ENCODE assay signal across 28 cellular contexts in the genomic region with DNA sequence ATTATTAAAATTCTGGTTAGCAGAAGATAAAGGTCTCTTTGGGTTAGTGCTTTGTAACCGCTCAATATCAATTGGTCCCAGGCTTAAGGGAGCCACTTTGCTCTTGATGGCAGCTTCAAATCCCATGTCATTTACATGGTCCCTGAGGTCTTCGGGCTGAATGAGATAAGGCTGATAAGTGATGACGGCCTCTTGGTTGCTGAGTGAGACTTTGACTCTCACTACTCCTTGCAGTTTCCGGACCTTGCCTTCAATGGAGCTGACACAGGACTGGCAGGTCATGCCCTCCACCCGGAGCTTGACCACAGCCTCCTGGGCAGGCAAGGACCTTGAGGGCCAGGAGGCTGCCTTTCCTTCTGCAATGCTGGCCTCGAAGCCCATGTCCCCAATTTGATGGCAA. TPM values are rescaled to one million over a fixed set of nuclear protein-coding genes. Genes with fewer than 3 reads are reported as not detected.
A peak's percentile ranks its signal among the peaks of the same experiment; 100 is the strongest.
DNase-seq lines count a peak whose midpoint lies in the region; ATAC-seq, FAIRE-seq and TF ChIP-seq lines count a peak whose summit lies in the region.
"Had no signal": no experiment of that assay in that cellular context is flagged by ENCODE, and none has a peak within 500 bp of the region (broad histone marks: within the 10 kb centered on the region; RNA-seq: fewer than 3 reads in every experiment).

No MANE protein-coding gene starts in this region.

- H3K4me3 ChIP-seq in HepG2 (replicated peaks in 1 of 3; ENCODE audit: insufficient read depth in 1 of 3, low read depth in 2 of 3, low read length in 3 of 3) (no peak overlapping the region), right lobe of liver (no peak overlapping the region), K562 (no peak overlapping the region), neuronal stem cell (ENCODE audit: low read length in 2 of 2) (no peak overlapping the region)
- H3K4me3 ChIP-seq: BLaER1, GM12878 had no signal

- no peaks in the 10 kb centered on the region for H3K9me3 Mint-ChIP-seq in glutamatergic neuron (ENCODE audit: unreplicated experiment)
- H3K9me3 Mint-ChIP-seq: CD4-positive, alpha-beta memory T cell; CD4-positive, CD25-positive, alpha-beta regulatory T cell; CD8-positive, alpha-beta memory T cell had no signal

- no peak overlapping the region for H2BK12ac ChIP-seq in neuronal stem cell (ENCODE audit: low read length)

- H3K9ac ChIP-seq in HepG2 (ENCODE audit: insufficient read depth, low read depth, low read length) (no peak overlapping the region), K562 (ENCODE audit: insufficient read depth in 1 of 2, low read depth in 2 of 2, low read length in 2 of 2) (peak overlapping the region; percentile 26 to 63; a peak in 2 of 4 replicates), neuronal stem cell (ENCODE audit: low read depth, low read length, poor library complexity) (no peak overlapping the region)
- H3K9ac ChIP-seq: BLaER1 had no signal

- H2BK120ac ChIP-seq in neuronal stem cell (ENCODE audit: low read depth, low read length): no peak overlapping the region

- no peak overlapping the region for H2AFZ ChIP-seq in HepG2 (ENCODE audit: low read length)
- 0 out of 2 replicates have a peak overlapping the region, but pooled peaks have one; percentile 1 for H2AFZ ChIP-seq in K562 (ENCODE audit: low read depth, low read length)
- H2AFZ ChIP-seq in neuronal stem cell (ENCODE audit: low read length): no peak overlapping the region

- no peaks in the 10 kb centered on the region for H3K9me1 ChIP-seq in K562 (ENCODE audit: control insufficient read depth, insufficient read depth, low read length)

- no peaks in the 10 kb centered on the region for H3K27me3 ChIP-seq in HepG2 (ENCODE audit: control insufficient read depth in 1 of 2, insufficient read depth in 2 of 2, low read length in 2 of 2)
- no peaks in the 10 kb centered on the region for H3K27me3 ChIP-seq in right lobe of liver
- H3K27me3 ChIP-seq in K562 (ENCODE audit: control insufficient read depth in 2 of 2, insufficient read depth in 2 of 2, low read length in 2 of 2): no peaks in the 10 kb centered on the region
- no peaks in the 10 kb centered on the region for H3K27me3 ChIP-seq in neuronal stem cell (ENCODE audit: control insufficient read depth in 3 of 3, insufficient read depth in 3 of 3, low read depth in 1 of 3, low read length in 3 of 3)
- H3K27me3 ChIP-seq: BE2C, BLaER1 had no signal

- TF ChIP-seq EP300 in HepG2 (IDR thresholded peaks at IDR 0.05; ENCODE audit: low read depth in 2 of 2, low read length in 2 of 2) (no peak), HepG2 (CRISPR knock-in tag; IDR thresholded peaks at IDR 0.05; ENCODE audit: borderline replicate concordance) (no peak), K562 (IDR thresholded peaks at IDR 0.05; ENCODE audit: low read length) (peak; percentile 69; the same call in 1 of the 2 replicates)

- peak overlapping the region; percentile 42 for H3K18ac ChIP-seq in neuronal stem cell (ENCODE audit: low read length)

- no peaks in the 10 kb centered on the region for H3K4me1 Mint-ChIP-seq in glutamatergic neuron (ENCODE audit: low read depth, unreplicated experiment)
- H3K4me1 Mint-ChIP-seq: CD14-positive monocyte had no signal

- no peak overlapping the region for H4K91ac ChIP-seq in neuronal stem cell (ENCODE audit: low read depth, low read length, poor library complexity)

- no peak overlapping the region for H2BK5ac ChIP-seq in neuronal stem cell (ENCODE audit: low read length)

- no peak overlapping the region for H2BK15ac ChIP-seq in neuronal stem cell (ENCODE audit: low read length)

- TF ChIP-seq POLR2A in HepG2 (IDR thresholded peaks at IDR 0.05; ENCODE audit: insufficient read depth in 1 of 2, low read depth in 2 of 2, low read length in 2 of 2): no peak
- TF ChIP-seq POLR2A in right lobe of liver (IDR thresholded peaks at IDR 0.05): no peak
- no peak for TF ChIP-seq POLR2A in K562 (conservative IDR thresholded peaks at IDR 0.05)

- H3K36me3 ChIP-seq in HepG2 (replicated peaks in 1 of 2; ENCODE audit: control insufficient read depth in 1 of 2, insufficient read depth in 2 of 2, low read length in 2 of 2) (peaks cover 18 to 52% of the 10 kb centered on the region in 2 experiments), right lobe of liver (peaks cover 0 to 10% (median 3%) of the 10 kb centered on the region in 4 donors), K562 (ENCODE audit: control insufficient read depth, insufficient read depth, low read length) (peaks cover 35% of the 10 kb centered on the region), neuronal stem cell (replicated peaks in 1 of 2; ENCODE audit: control insufficient read depth in 2 of 2, insufficient read depth in 2 of 2, low read length in 2 of 2) (no peaks in the 10 kb centered on the region)
- H3K36me3 ChIP-seq: BE2C, BLaER1 had no signal

- no peak overlapping the region for H3K4ac ChIP-seq in neuronal stem cell (ENCODE audit: low read length)

- no peaks in the 10 kb centered on the region for H3K27me3 Mint-ChIP-seq in glutamatergic neuron (ENCODE audit: unreplicated experiment)
- H3K27me3 Mint-ChIP-seq: CD4-positive, alpha-beta memory T cell had no signal

- no peak overlapping the region for H3K14ac ChIP-seq in neuronal stem cell (ENCODE audit: low read length)

- ATAC-seq in HepG2: no peak
- no peak for ATAC-seq in right lobe of liver
- ATAC-seq in K562: peak; percentile 72
- ATAC-seq in HG03196 (IDR thresholded peaks at IDR 0.05; ENCODE audit: unreplicated experiment): no peak
- ATAC-seq: GM12878 had no signal

- DNase-seq in HepG2 (ENCODE audit: low spot score) (no peak), right lobe of liver (no peak), K562 (ENCODE audit: extremely low read depth in 1 of 4, low spot score in 3 of 4) (peak in 2 of 4 experiments; percentile 76 to 83), neuronal stem cell (ENCODE audit: low spot score) (no peak), glutamatergic neuron (no peak), HTR-8/SVneo (ENCODE audit: insufficient read length, low spot score) (no peak)
- DNase-seq: 8988T; ACHN; BE2C; C1 segment of cervical spinal cord; CD4-positive, alpha-beta memory T cell; CD4-positive, CD25-positive, alpha-beta regulatory T cell; CD8-positive, alpha-beta memory T cell; COR-L47; DMS 273 treated with DMSO at 0.1 percent for 48 hours; DMS153; DMS53; DMS79; DND-41; EL; GDM1 had no signal

- H4K20me1 ChIP-seq in HepG2 (ENCODE audit: insufficient read depth, low read length) (no peaks in the 10 kb centered on the region; the same call in 1 of the 2 replicates), K562 (replicated peaks; ENCODE audit: control insufficient read depth, insufficient read depth, low read length) (no peaks in the 10 kb centered on the region)
- H4K20me1 ChIP-seq: BLaER1 had no signal

- POLR2A ChIA-PET in HepG2 (lab: Yijun Ruan, JAX) (interaction anchor here (1.4 kb wide), 1 partner anchor 37 kb away, joined by 4 read pairs; the partner anchor contains the start of genes ALG11 and ATP7B), K562 (lab: Yijun Ruan, JAX) (interaction anchor here (1.0 to 1.9 kb wide), 4 partner anchors 9 to 17 kb away, joined by 4 to 7 read pairs (median 5); no protein-coding TSS in a partner anchor)

- no peak overlapping the region for H3K4me2 ChIP-seq in HepG2 (ENCODE audit: low read depth, low read length)
- H3K4me2 ChIP-seq in K562 (ENCODE audit: insufficient read depth, low read length): peak overlapping the region; percentile 67
- H3K4me2 ChIP-seq in neuronal stem cell (ENCODE audit: insufficient read depth, low read length, poor library complexity, severe bottlenecking): no peak overlapping the region
- H3K4me2 ChIP-seq: BLaER1 had no signal

- H3K4me1 ChIP-seq in HepG2 (ENCODE audit: insufficient read depth, low read length) (peaks cover 54% of the 10 kb centered on the region), right lobe of liver (peaks cover 0 to 20% (median 5%) of the 10 kb centered on the region in 4 donors), K562 (replicated peaks in 1 of 2; ENCODE audit: control insufficient read depth in 2 of 2, insufficient read depth in 2 of 2, low read length in 2 of 2) (peaks cover 22 to 36% of the 10 kb centered on the region in 2 experiments), neuronal stem cell (ENCODE audit: control insufficient read depth in 2 of 2, insufficient read depth in 1 of 2, low read depth in 1 of 2, low read length in 2 of 2) (peaks cover 0 to 1% of the 10 kb centered on the region in 2 donors)
- H3K4me1 ChIP-seq: BE2C, BLaER1 had no signal

- no peak for FAIRE-seq in HepG2 (lab: Jason Lieb, UNC)
- FAIRE-seq in K562 (lab: Jason Lieb, UNC): peak; percentile 85
- FAIRE-seq in HTR-8/SVneo (lab: Jason Lieb, UNC): no peak
- FAIRE-seq: A204.1, GM12878, GM12892, GM18507 had no signal

- no peak overlapping the region for H3K27ac ChIP-seq in HepG2 (ENCODE audit: extremely low read length, insufficient read depth, low read length)
- H3K27ac ChIP-seq in right lobe of liver: no peak overlapping the region
- peak overlapping the region; percentile 60 for H3K27ac ChIP-seq in K562 (ENCODE audit: extremely low read depth, low read depth, low read length)
- no peak overlapping the region for H3K27ac ChIP-seq in neuronal stem cell (replicated peaks; ENCODE audit: low read length)
- H3K27ac ChIP-seq: BLaER1 had no signal

- H3K79me2 ChIP-seq in HepG2 (ENCODE audit: insufficient read depth, low read length) (peaks cover 61% of the 10 kb centered on the region), K562 (ENCODE audit: control insufficient read depth, insufficient read depth, low read length) (peaks cover 76% of the 10 kb centered on the region)

- H2AK5ac ChIP-seq in neuronal stem cell (ENCODE audit: low read depth, low read length): no peak overlapping the region

- TF ChIP-seq CTCF in HepG2 (CRISPR knock-in tag; IDR thresholded peaks at IDR 0.05): no peak
- no peak for TF ChIP-seq CTCF in right lobe of liver (IDR thresholded peaks at IDR 0.05)
- TF ChIP-seq CTCF in K562 (IDR thresholded peaks at IDR 0.05 in 2 of 3, conservative IDR thresholded peaks at IDR 0.05 in 1 of 3; ENCODE audit: insufficient read depth in 2 of 3, low read depth in 1 of 3, low read length in 3 of 3): no peak
- TF ChIP-seq CTCF in glutamatergic neuron (IDR thresholded peaks at IDR 0.05; ENCODE audit: partially characterized antibody, unreplicated experiment): no peak

- H3K79me1 ChIP-seq in neuronal stem cell (ENCODE audit: low read depth, low read length): no peaks in the 10 kb centered on the region

- H3K27ac Mint-ChIP-seq in glutamatergic neuron (ENCODE audit: unreplicated experiment): no peak overlapping the region
- H3K27ac Mint-ChIP-seq: CD14-positive monocyte; CD4-positive, CD25-positive, alpha-beta regulatory T cell had no signal

- BruUV-seq in HepG2 (replicated peaks; lab: Mats Ljungman, UMichigan) (TSS peak; percentile 25), K562 (replicated peaks; lab: Mats Ljungman, UMichigan) (no TSS peak)

- H3K9me3 ChIP-seq in HepG2 (ENCODE audit: low read length): no peaks in the 10 kb centered on the region
- H3K9me3 ChIP-seq in right lobe of liver: no peaks in the 10 kb centered on the region
- H3K9me3 ChIP-seq in K562 (replicated peaks; ENCODE audit: control insufficient read depth, insufficient read depth, low read depth, low read length): no peaks in the 10 kb centered on the region; the same call in 1 of the 2 replicates
- H3K9me3 ChIP-seq in neuronal stem cell (replicated peaks in 1 of 2; ENCODE audit: control insufficient read depth in 2 of 2, insufficient read depth in 1 of 2, low read depth in 1 of 2, low read length in 2 of 2): no peaks in the 10 kb centered on the region
- H3K9me3 ChIP-seq: BE2C, BLaER1 had no signal

- in situ Hi-C loops in HepG2 (cut with HindIII; ENCODE audit: extremely low pct_ligation_motif_present, low pct_unique_long_range_greater_than_20kb) (no loop called here), K562 (cut with MboI) (no loop called here)

- TF ChIP-seq RAD21 in HepG2 (CRISPR knock-in tag; IDR thresholded peaks at IDR 0.05) (no peak), K562 (CRISPR knock-in tag; conservative IDR thresholded peaks at IDR 0.05 in 1 of 2, IDR thresholded peaks at IDR 0.05 in 1 of 2) (no peak)

- 100% methylated on average over 5 of the region's 6 CpGs for WGBS in HepG2 (ENCODE audit: low lambda C conversion rate)
- 83% methylated on average over 2 of the region's 6 CpGs for WGBS in right lobe of liver (ENCODE audit: insufficient coverage, low coverage, low lambda C conversion rate, missing lambda C conversion rate)
- WGBS in K562 (ENCODE audit: insufficient coverage, low coverage, missing lambda C conversion rate): 2% methylated on average over 6 of the region's 6 CpGs
- no CpG with 5 or more reads among the region's 6 CpGs for WGBS in neuronal stem cell (ENCODE audit: extremely low coverage in 2 of 2, insufficient read length in 2 of 2, insufficient replicate concordance in 1 of 2), 2 donors

- H3K4me3 Mint-ChIP-seq in glutamatergic neuron (ENCODE audit: unreplicated experiment): no peak overlapping the region
- H3K4me3 Mint-ChIP-seq: CD14-positive monocyte; CD4-positive, alpha-beta memory T cell; CD4-positive, CD25-positive, alpha-beta regulatory T cell; CD8-positive, alpha-beta memory T cell had no signal

- peaks cover 5% of the 10 kb centered on the region for H3K36me3 Mint-ChIP-seq in glutamatergic neuron (ENCODE audit: unreplicated experiment)
- H3K36me3 Mint-ChIP-seq: CD14-positive monocyte; CD4-positive, alpha-beta memory T cell; CD8-positive, alpha-beta memory T cell had no signal

- intact Hi-C loops in HepG2 (cut with micrococcal nuclease; ENCODE audit: unreplicated experiment): loop anchor here (10.0 kb wide), 1 partner anchor 230 kb away; no protein-coding TSS in a partner anchor
- intact Hi-C loops in right lobe of liver (cut with DNase I): no loop called here
- intact Hi-C loops in K562 (cut with micrococcal nuclease): no loop called here

- CTCF ChIA-PET in HepG2 (lab: Yijun Ruan, JAX; ENCODE audit: low intra/inter-chr PET ratio, low total read pairs) (no interaction called here), K562 (lab: Yijun Ruan, JAX; ENCODE audit: low intra/inter-chr PET ratio) (no interaction called here)

- H3K23ac ChIP-seq in neuronal stem cell (ENCODE audit: low read depth, low read length, poor library complexity): no peak overlapping the region

- H4K8ac ChIP-seq in neuronal stem cell (ENCODE audit: low read depth, low read length): no peak overlapping the region

RNA-seq across cellular contexts. Expression of gene ATP7B, which starts 36.8 kb away (rescaled TPM):
- total RNA-seq in HepG2 (2016; rRNA removed; fragmentation: Illumina TruSeq; extraction: Trizol): 39.6 and 57.4 TPM in 2 replicates
- 10.1 and 11.9 TPM in 2 replicates for total RNA-seq in HepG2 (2016; cell fraction: cytosol; rRNA removed; fragmentation: Illumina TruSeq; extraction: Trizol; ENCODE audit: low read depth)
- 33.4 and 54.9 TPM in 2 replicates for total RNA-seq in HepG2 (2016; cell fraction: insoluble cytoplasmic fraction; rRNA removed; fragmentation: Illumina TruSeq; extraction: Trizol)
- total RNA-seq in HepG2 (2016; cell fraction: membrane; rRNA removed; fragmentation: Illumina TruSeq; extraction: Trizol): 16.7 and 17.9 TPM in 2 replicates
- 94.0 and 111 TPM in 2 replicates for total RNA-seq in HepG2 (2016; cell fraction: nucleus; rRNA removed; fragmentation: Illumina TruSeq; extraction: Trizol)
- polyA plus RNA-seq in HepG2 (2011; rRNA removed): 31.8 and 42.1 TPM in 2 replicates
- polyA plus RNA-seq in HepG2 (2011; cell fraction: cytosol; rRNA removed): 20.2 and 23.3 TPM in 2 replicates
- polyA plus RNA-seq in HepG2 (2011; cell fraction: nucleus; rRNA removed): 94.2 and 94.4 TPM in 2 replicates
- polyA plus RNA-seq in HepG2 (2012): 25.2 and 29.1 TPM in 2 replicates
- polyA plus RNA-seq in HepG2 (2016; cell fraction: cytosol; fragmentation: Illumina TruSeq; extraction: Trizol; ENCODE audit: low read depth): 2.3 and 2.5 TPM in 2 replicates
- polyA plus RNA-seq in HepG2 (2016; cell fraction: insoluble cytoplasmic fraction; fragmentation: Illumina TruSeq; extraction: Trizol; ENCODE audit: low read depth): 19.5 and 23.2 TPM in 2 replicates
- polyA plus RNA-seq in HepG2 (2016; cell fraction: membrane; fragmentation: Illumina TruSeq; extraction: Trizol; ENCODE audit: low read depth): 4.8 and 6.1 TPM in 2 replicates
- 81.9 and 85.2 TPM in 2 replicates for polyA plus RNA-seq in HepG2 (2016; cell fraction: nucleus; fragmentation: Illumina TruSeq; extraction: Trizol; ENCODE audit: insufficient read depth, low read depth)
- 4.3 and 98.2 TPM in 2 replicates for polyA minus RNA-seq in HepG2 (2011; rRNA and poly(A)+ RNA removed; ENCODE audit: low replicate concordance)
- polyA minus RNA-seq in HepG2 (2011; cell fraction: cytosol; rRNA and poly(A)+ RNA removed): 26.0 and 31.1 TPM in 2 replicates
- 161 and 194 TPM in 2 replicates for polyA minus RNA-seq in HepG2 (2011; cell fraction: nucleus; rRNA and poly(A)+ RNA removed)
- total RNA-seq in right lobe of liver: 10 to 100 TPM; 17.1 to 27.6 (median 21.6) TPM
- total RNA-seq in K562 (2011; cell fraction: chromatin; rRNA removed; ENCODE audit: low replicate concordance): 82.8 and 92.7 TPM in 2 replicates
- total RNA-seq in K562 (2011; cell fraction: nucleolus; rRNA removed): 45.1 and 54.2 TPM in 2 replicates
- total RNA-seq in K562 (2011; cell fraction: nucleoplasm; rRNA removed): 55.9 and 62.3 TPM in 2 replicates
- total RNA-seq in K562 (2014; rRNA removed): 8.0 and 14.3 TPM in 2 replicates
- 8.3 and 8.5 TPM in 2 replicates for total RNA-seq in K562 (2014; rRNA removed; fragmentation: Illumina TruSeq; extraction: Trizol)
- 10.6 and 11.7 TPM in 2 replicates for total RNA-seq in K562 (2015; rRNA removed; fragmentation: Illumina TruSeq; extraction: Trizol)
- total RNA-seq in K562 (2021): 16.5 and 20.4 TPM in 2 replicates
- 12.5 and 13.3 TPM in 2 replicates for polyA plus RNA-seq in K562 (2011; rRNA removed)
- 6.8 and 7.9 TPM in 2 replicates for polyA plus RNA-seq in K562 (2011; cell fraction: cytosol; rRNA removed)
- polyA plus RNA-seq in K562 (2011; cell fraction: nucleus; rRNA removed): 27.2 and 32.0 TPM in 2 replicates
- polyA plus RNA-seq in K562 (2012): 13.5 and 17.6 TPM in 2 replicates
- polyA plus RNA-seq in K562 (2014; fragmentation: Illumina TruSeq; extraction: Trizol): 11.1 and 11.5 TPM in 2 replicates
- 1 to 10 TPM; 1.1 to 1.4 TPM for polyA plus RNA-seq in K562 (2014; fragmentation: Nextera tagmentation; extraction: Ambion mirVana)
- polyA plus RNA-seq in K562 (2014; rRNA removed): 7.2 and 11.6 TPM in 2 replicates
- polyA minus RNA-seq in K562 (2011; rRNA and poly(A)+ RNA removed): 20.5 and 32.2 TPM in 2 replicates
- 11.3 and 13.2 TPM in 2 replicates for polyA minus RNA-seq in K562 (2011; cell fraction: cytosol; rRNA and poly(A)+ RNA removed)
- polyA minus RNA-seq in K562 (2011; cell fraction: nucleus; rRNA and poly(A)+ RNA removed): 30.6 and 44.5 TPM in 2 replicates
- 4.0 TPM for polyA plus RNA-seq in neuronal stem cell (2013, experiment 1 of 2)
- 4.3 TPM for polyA plus RNA-seq in neuronal stem cell (2013, experiment 2 of 2)
- 17.4 TPM for total RNA-seq in glutamatergic neuron (ENCODE audit: unreplicated experiment)

RNA-seq across cellular contexts. Expression of gene ALG11, which starts 37.7 kb away (rescaled TPM):
- total RNA-seq in HepG2 (2016; rRNA removed; fragmentation: Illumina TruSeq; extraction: Trizol) (25.4 and 27.9 TPM in 2 replicates), right lobe of liver (10 to 100 TPM in 5 of 6 experiments, 1 to 10 TPM in 1; 8.8 to 23.0 (median 15.4) TPM), K562 (2014; rRNA removed) (7.3 and 8.1 TPM in 2 replicates), K562 (2014; rRNA removed; fragmentation: Illumina TruSeq; extraction: Trizol) (16.6 and 18.7 TPM in 2 replicates), K562 (2015; rRNA removed; fragmentation: Illumina TruSeq; extraction: Trizol) (11.8 and 12.3 TPM in 2 replicates), K562 (2021) (19.2 and 19.6 TPM in 2 replicates), glutamatergic neuron (ENCODE audit: unreplicated experiment) (46.4 TPM)
- total RNA-seq in HepG2 (2016; cell fraction: cytosol; rRNA removed; fragmentation: Illumina TruSeq; extraction: Trizol; ENCODE audit: low read depth): 3.5 and 4.5 TPM in 2 replicates
- 21.3 and 28.9 TPM in 2 replicates for total RNA-seq in HepG2 (2016; cell fraction: insoluble cytoplasmic fraction; rRNA removed; fragmentation: Illumina TruSeq; extraction: Trizol)
- total RNA-seq in HepG2 (2016; cell fraction: membrane; rRNA removed; fragmentation: Illumina TruSeq; extraction: Trizol): 7.5 and 8.2 TPM in 2 replicates
- 38.9 and 48.6 TPM in 2 replicates for total RNA-seq in HepG2 (2016; cell fraction: nucleus; rRNA removed; fragmentation: Illumina TruSeq; extraction: Trizol)
- polyA plus RNA-seq in HepG2 (2011; rRNA removed) (12.0 and 14.7 TPM in 2 replicates), K562 (2011; rRNA removed) (9.9 and 17.2 TPM in 2 replicates), K562 (2014; fragmentation: Illumina TruSeq; extraction: Trizol) (9.3 and 11.2 TPM in 2 replicates), K562 (2014; fragmentation: Nextera tagmentation; extraction: Ambion mirVana) (10 to 100 TPM; 16.3 to 19.1 TPM), K562 (2014; rRNA removed) (7.4 and 8.2 TPM in 2 replicates)
- polyA plus RNA-seq in HepG2 (2011; cell fraction: cytosol; rRNA removed): 5.7 and 9.7 TPM in 2 replicates
- polyA plus RNA-seq in HepG2 (2011; cell fraction: nucleus; rRNA removed): 10.5 and 11.6 TPM in 2 replicates
- 24.5 and 36.1 TPM in 2 replicates for polyA plus RNA-seq in HepG2 (2012)
- 3.2 and 4.3 TPM in 2 replicates for polyA plus RNA-seq in HepG2 (2016; cell fraction: cytosol; fragmentation: Illumina TruSeq; extraction: Trizol; ENCODE audit: low read depth)
- 13.7 and 16.7 TPM in 2 replicates for polyA plus RNA-seq in HepG2 (2016; cell fraction: insoluble cytoplasmic fraction; fragmentation: Illumina TruSeq; extraction: Trizol; ENCODE audit: low read depth)
- 4.4 and 4.9 TPM in 2 replicates for polyA plus RNA-seq in HepG2 (2016; cell fraction: membrane; fragmentation: Illumina TruSeq; extraction: Trizol; ENCODE audit: low read depth)
- 43.5 and 45.8 TPM in 2 replicates for polyA plus RNA-seq in HepG2 (2016; cell fraction: nucleus; fragmentation: Illumina TruSeq; extraction: Trizol; ENCODE audit: insufficient read depth, low read depth)
- polyA minus RNA-seq in HepG2 (2011; rRNA and poly(A)+ RNA removed; ENCODE audit: low replicate concordance): 5.8 and 14.8 TPM in 2 replicates
- 14.0 and 18.1 TPM in 2 replicates for polyA minus RNA-seq in HepG2 (2011; cell fraction: cytosol; rRNA and poly(A)+ RNA removed)
- 39.9 and 41.6 TPM in 2 replicates for polyA minus RNA-seq in HepG2 (2011; cell fraction: nucleus; rRNA and poly(A)+ RNA removed)
- total RNA-seq in K562 (2011; cell fraction: chromatin; rRNA removed; ENCODE audit: low replicate concordance): 24.6 and 59.2 TPM in 2 replicates
- 15.5 and 17.4 TPM in 2 replicates for total RNA-seq in K562 (2011; cell fraction: nucleolus; rRNA removed)
- 27.4 and 33.8 TPM in 2 replicates for total RNA-seq in K562 (2011; cell fraction: nucleoplasm; rRNA removed)
- polyA plus RNA-seq in K562 (2011; cell fraction: cytosol; rRNA removed): 2.0 and 6.6 TPM in 2 replicates
- 7.9 and 8.6 TPM in 2 replicates for polyA plus RNA-seq in K562 (2011; cell fraction: nucleus; rRNA removed)
- polyA plus RNA-seq in K562 (2012): 6.5 and 12.9 TPM in 2 replicates
- polyA minus RNA-seq in K562 (2011; rRNA and poly(A)+ RNA removed): 22.2 and 25.3 TPM in 2 replicates
- polyA minus RNA-seq in K562 (2011; cell fraction: cytosol; rRNA and poly(A)+ RNA removed): 7.9 and 8.8 TPM in 2 replicates
- 12.7 and 22.5 TPM in 2 replicates for polyA minus RNA-seq in K562 (2011; cell fraction: nucleus; rRNA and poly(A)+ RNA removed)
- 11.8 TPM for polyA plus RNA-seq in neuronal stem cell (2013, experiment 1 of 2)
- 12.4 TPM for polyA plus RNA-seq in neuronal stem cell (2013, experiment 2 of 2)

RNA-seq across cellular contexts. Expression of gene UTP14C, which starts 50.0 kb away (rescaled TPM):
- total RNA-seq in HepG2 (2016; rRNA removed; fragmentation: Illumina TruSeq; extraction: Trizol): 11.0 and 12.2 TPM in 2 replicates
- 0.71 and 0.88 TPM in 2 replicates for total RNA-seq in HepG2 (2016; cell fraction: cytosol; rRNA removed; fragmentation: Illumina TruSeq; extraction: Trizol; ENCODE audit: low read depth)
- 10.2 and 12.1 TPM in 2 replicates for total RNA-seq in HepG2 (2016; cell fraction: insoluble cytoplasmic fraction; rRNA removed; fragmentation: Illumina TruSeq; extraction: Trizol)
- 4.4 and 4.7 TPM in 2 replicates for total RNA-seq in HepG2 (2016; cell fraction: membrane; rRNA removed; fragmentation: Illumina TruSeq; extraction: Trizol)
- total RNA-seq in HepG2 (2016; cell fraction: nucleus; rRNA removed; fragmentation: Illumina TruSeq; extraction: Trizol): 13.5 and 14.9 TPM in 2 replicates
- polyA plus RNA-seq in HepG2 (2011; rRNA removed): 7.0 and 8.8 TPM in 2 replicates
- 4.3 and 6.8 TPM in 2 replicates for polyA plus RNA-seq in HepG2 (2011; cell fraction: cytosol; rRNA removed)
- polyA plus RNA-seq in HepG2 (2011; cell fraction: nucleus; rRNA removed): 2.9 and 3.7 TPM in 2 replicates
- polyA plus RNA-seq in HepG2 (2012): 7.5 and 9.1 TPM in 2 replicates
- polyA plus RNA-seq in HepG2 (2016; cell fraction: cytosol; fragmentation: Illumina TruSeq; extraction: Trizol; ENCODE audit: low read depth): 0.44 and 0.53 TPM in 2 replicates
- 7.8 and 8.1 TPM in 2 replicates for polyA plus RNA-seq in HepG2 (2016; cell fraction: insoluble cytoplasmic fraction; fragmentation: Illumina TruSeq; extraction: Trizol; ENCODE audit: low read depth)
- 1.1 and 1.5 TPM in 2 replicates for polyA plus RNA-seq in HepG2 (2016; cell fraction: membrane; fragmentation: Illumina TruSeq; extraction: Trizol; ENCODE audit: low read depth)
- 12.9 and 16.2 TPM in 2 replicates for polyA plus RNA-seq in HepG2 (2016; cell fraction: nucleus; fragmentation: Illumina TruSeq; extraction: Trizol; ENCODE audit: insufficient read depth, low read depth)
- 4.6 and 7.0 TPM in 2 replicates for polyA minus RNA-seq in HepG2 (2011; rRNA and poly(A)+ RNA removed; ENCODE audit: low replicate concordance)
- 8.8 and 10.3 TPM in 2 replicates for polyA minus RNA-seq in HepG2 (2011; cell fraction: cytosol; rRNA and poly(A)+ RNA removed)
- polyA minus RNA-seq in HepG2 (2011; cell fraction: nucleus; rRNA and poly(A)+ RNA removed): 10.0 and 14.9 TPM in 2 replicates
- total RNA-seq in right lobe of liver: 10 to 100 TPM in 5 of 6 experiments, 1 to 10 TPM in 1; 8.1 to 10.9 (median 10.4) TPM
- total RNA-seq in K562 (2011; cell fraction: chromatin; rRNA removed; ENCODE audit: low replicate concordance): 5.7 and 21.4 TPM in 2 replicates
- total RNA-seq in K562 (2011; cell fraction: nucleolus; rRNA removed): 4.5 and 7.4 TPM in 2 replicates
- 11.3 and 17.3 TPM in 2 replicates for total RNA-seq in K562 (2011; cell fraction: nucleoplasm; rRNA removed)
- 5.7 TPM in 2 replicates for total RNA-seq in K562 (2014; rRNA removed)
- total RNA-seq in K562 (2014; rRNA removed; fragmentation: Illumina TruSeq; extraction: Trizol): 8.6 and 9.4 TPM in 2 replicates
- total RNA-seq in K562 (2015; rRNA removed; fragmentation: Illumina TruSeq; extraction: Trizol): 8.1 and 8.5 TPM in 2 replicates
- total RNA-seq in K562 (2021): 6.0 and 6.1 TPM in 2 replicates
- 8.9 and 10.3 TPM in 2 replicates for polyA plus RNA-seq in K562 (2011; rRNA removed)
- polyA plus RNA-seq in K562 (2011; cell fraction: cytosol; rRNA removed): 2.4 and 5.3 TPM in 2 replicates
- polyA plus RNA-seq in K562 (2011; cell fraction: nucleus; rRNA removed): 3.2 and 4.1 TPM in 2 replicates
- 5.2 and 5.7 TPM in 2 replicates for polyA plus RNA-seq in K562 (2012)
- polyA plus RNA-seq in K562 (2014; fragmentation: Illumina TruSeq; extraction: Trizol): 7.1 and 8.2 TPM in 2 replicates
- polyA plus RNA-seq in K562 (2014; fragmentation: Nextera tagmentation; extraction: Ambion mirVana): 1 to 10 TPM; 3.4 to 3.9 TPM
- polyA plus RNA-seq in K562 (2014; rRNA removed): 4.9 and 5.0 TPM in 2 replicates
- polyA minus RNA-seq in K562 (2011; rRNA and poly(A)+ RNA removed): 16.2 and 17.5 TPM in 2 replicates
- 5.3 and 7.8 TPM in 2 replicates for polyA minus RNA-seq in K562 (2011; cell fraction: cytosol; rRNA and poly(A)+ RNA removed)
- 3.1 and 5.4 TPM in 2 replicates for polyA minus RNA-seq in K562 (2011; cell fraction: nucleus; rRNA and poly(A)+ RNA removed)
- polyA plus RNA-seq in neuronal stem cell (2013, experiment 1 of 2): 16.2 TPM
- polyA plus RNA-seq in neuronal stem cell (2013, experiment 2 of 2): 15.9 TPM
- total RNA-seq in glutamatergic neuron (ENCODE audit: unreplicated experiment): 19.1 TPM

Comparison
In these comparisons a context has a peak if more than half of its experiments do, and no peak if none do; other contexts are left out.
1. H3K9ac ChIP-seq: peak in K562 (2 of 2); none in HepG2 (single experiment) and neuronal stem cell (single experiment).
2. Of the 241 proteins assayed by ChIP-seq in both HepG2 and K562: peak only in HepG2: RBM22; only in K562: ARID3A, ATF7, CREM, DPF2, EHMT2, EP300 and 10 more; in both: none; in neither: 216; mixed calls (peak in some experiments, not most) for 8.